Comparison of ENCODE assay signal across 9 cellular contexts in genomic region chr11:134252539-134253188, GRCh38. TPM values are rescaled to one million over a fixed set of nuclear protein-coding genes. Genes with fewer than 3 reads are reported as not detected.
DNase-seq lines count a peak whose midpoint lies in the region; ATAC-seq and TF ChIP-seq lines count a peak whose summit lies in the region.
"Had no signal": no experiment of that assay in that cellular context is flagged by ENCODE, and none has a peak within 500 bp of the region (broad histone marks: within the 10 kb centered on the region; RNA-seq: fewer than 3 reads in every experiment).

No MANE protein-coding gene starts in this region.

- H3K27me3 ChIP-seq in BJ (ENCODE audit: control insufficient read depth, insufficient read depth, low read length), result no peaks in the 10 kb centered on the region
- no peaks in the 10 kb centered on the region for H3K27me3 ChIP-seq in duodenal mucosa (ENCODE audit: control insufficient read depth in 1 of 2, insufficient read depth in 2 of 2, low read length in 2 of 2)
- H3K27me3 ChIP-seq in mucosa of rectum (ENCODE audit: control insufficient read depth in 2 of 2, insufficient read depth in 2 of 2, low read length in 2 of 2), result no peaks in the 10 kb centered on the region
- H3K27me3 ChIP-seq in vagina, result no peaks in the 10 kb centered on the region

- TF ChIP-seq CTCF in BJ (IDR thresholded peaks at IDR 0.05; ENCODE audit: insufficient read depth, low read depth, low read length), result no peak
- TF ChIP-seq CTCF in vagina (IDR thresholded peaks at IDR 0.05), result no peak

- peak; percentile 26 for ATAC-seq in GM19351 (IDR thresholded peaks at IDR 0.05; ENCODE audit: unreplicated experiment)
- ATAC-seq in HG03354 (IDR thresholded peaks at IDR 0.05; ENCODE audit: poor library complexity, severe bottlenecking, unreplicated experiment), result peak; percentile 32
- ATAC-seq in GM18867 (IDR thresholded peaks at IDR 0.05; ENCODE audit: unreplicated experiment), result no peak

- TF ChIP-seq POLR2A in vagina (IDR thresholded peaks at IDR 0.05), result no peak

- H3K36me3 ChIP-seq in BJ (ENCODE audit: control insufficient read depth, insufficient read depth, low read length), result peaks cover 7% of the 10 kb centered on the region
- H3K36me3 ChIP-seq in SK-N-MC (ENCODE audit: insufficient read depth, low read length), result peaks cover 26% of the 10 kb centered on the region; the same call in 1 of the 2 replicates
- H3K36me3 ChIP-seq in duodenal mucosa (ENCODE audit: control insufficient read depth in 1 of 2, insufficient read depth in 2 of 2, low read length in 2 of 2), result peaks cover 12 to 36% of the 10 kb centered on the region in 2 donors
- H3K36me3 ChIP-seq in mucosa of rectum (ENCODE audit: control insufficient read depth in 2 of 2, insufficient read depth in 2 of 2, low read length in 2 of 2), result peaks cover 24 to 30% of the 10 kb centered on the region in 2 donors
- H3K36me3 ChIP-seq in vagina, result peaks cover 0 to 15% of the 10 kb centered on the region in 2 donors

- POLR2A ChIA-PET in BJ (lab: Charles Lee), result no interaction called here

- H3K4me1 ChIP-seq in duodenal mucosa (ENCODE audit: control insufficient read depth in 1 of 2, insufficient read depth in 2 of 2, low read length in 2 of 2) (peaks cover 11 to 22% of the 10 kb centered on the region in 2 donors), mucosa of rectum (ENCODE audit: control insufficient read depth in 2 of 2, insufficient read depth in 2 of 2, low read length in 2 of 2) (peaks cover 8 to 13% of the 10 kb centered on the region in 2 donors), vagina (peaks cover 24% of the 10 kb centered on the region)

- peak overlapping the region; percentile 96 for H3K4me3 ChIP-seq in BJ (ENCODE audit: low read depth, low read length)
- peak overlapping the region; percentile 93 for H3K4me3 ChIP-seq in SK-N-MC
- peak overlapping the region; percentile 93 to 100 for H3K4me3 ChIP-seq in duodenal mucosa (ENCODE audit: low read depth in 1 of 2, low read length in 2 of 2)
- peak overlapping the region; percentile 83 to 100 for H3K4me3 ChIP-seq in mucosa of rectum (ENCODE audit: low read length in 2 of 2)
- H3K4me3 ChIP-seq in vagina, result peak overlapping the region; percentile 92 to 98

- H3K27ac ChIP-seq in SK-N-MC (no peak overlapping the region), duodenal mucosa (ENCODE audit: low read depth, low read length) (no peak overlapping the region), mucosa of rectum (ENCODE audit: low read depth in 2 of 2, low read length in 2 of 2) (peak overlapping the region; percentile 4 to 73), vagina (peak overlapping the region; percentile 37)

- intact Hi-C loops in vagina (cut with DNase I), result no loop called here

- H3K9ac ChIP-seq in SK-N-MC (ENCODE audit: insufficient read length), result peak overlapping the region; percentile 63
- H3K9ac ChIP-seq in duodenal mucosa (ENCODE audit: low read depth in 1 of 2, low read length in 2 of 2), result peak overlapping the region; percentile 85 to 89
- peak overlapping the region; percentile 82 to 89 for H3K9ac ChIP-seq in mucosa of rectum (ENCODE audit: low read depth in 1 of 2, low read length in 2 of 2)

- CTCF ChIA-PET in BJ (lab: Yijun Ruan, JAX), result interaction anchor here (1.4 to 1.7 kb wide), 3 partner anchors 8 to 23 kb away, joined by 4 read pairs; no protein-coding TSS in a partner anchor

- no peak for DNase-seq in BJ (ENCODE audit: low read depth)
- no peak for DNase-seq in SK-N-MC (ENCODE audit: low read depth, low spot score)
- DNase-seq in vagina (ENCODE audit: extremely low spot score in 2 of 2), result no peak

- H3K9me3 ChIP-seq in SK-N-MC (ENCODE audit: low read depth, low read length), result no peaks in the 10 kb centered on the region
- no peaks in the 10 kb centered on the region for H3K9me3 ChIP-seq in duodenal mucosa (ENCODE audit: control insufficient read depth in 1 of 2, low read length in 2 of 2)
- H3K9me3 ChIP-seq in mucosa of rectum (ENCODE audit: control insufficient read depth in 2 of 2, low read length in 2 of 2), result no peaks in the 10 kb centered on the region
- no peaks in the 10 kb centered on the region for H3K9me3 ChIP-seq in vagina

RNA-seq across cellular contexts. Expression of gene THYN1, which starts 0.5 kb away (rescaled TPM):
- polyA plus RNA-seq in BJ (2011; rRNA removed), result 38.2 and 57.4 TPM in 2 replicates
- 17.1 and 27.8 TPM in 2 replicates for polyA minus RNA-seq in BJ (2011; rRNA and poly(A)+ RNA removed)
- total RNA-seq in vagina, result 39.8 TPM

RNA-seq across cellular contexts. Expression of gene ACAD8, which starts 0.7 kb away (rescaled TPM):
- polyA plus RNA-seq in BJ (2011; rRNA removed), result 17.4 and 19.4 TPM in 2 replicates
- polyA minus RNA-seq in BJ (2011; rRNA and poly(A)+ RNA removed), result 7.4 and 10.5 TPM in 2 replicates
- total RNA-seq in vagina, result 31.9 TPM

RNA-seq across cellular contexts. Expression of gene GLB1L3, which starts 23.5 kb away (rescaled TPM):
- polyA plus RNA-seq in BJ (2011; rRNA removed), result not detected in 2 replicates
- polyA minus RNA-seq in BJ (2011; rRNA and poly(A)+ RNA removed), result not detected in 2 replicates
- total RNA-seq in vagina, result 2.2 TPM
- total RNA-seq: RPMI7951 had no signal

RNA-seq across cellular contexts. Expression of gene VPS26B, which starts 28.2 kb away (rescaled TPM):
- polyA plus RNA-seq in BJ (2011; rRNA removed), result 44.6 and 48.8 TPM in 2 replicates
- 34.5 and 45.9 TPM in 2 replicates for polyA minus RNA-seq in BJ (2011; rRNA and poly(A)+ RNA removed)
- 36.1 TPM for total RNA-seq in vagina

RNA-seq across cellular contexts. Expression of gene NCAPD3, which starts 28.9 kb away (rescaled TPM):
- 17.6 and 18.1 TPM in 2 replicates for polyA plus RNA-seq in BJ (2011; rRNA removed)
- polyA minus RNA-seq in BJ (2011; rRNA and poly(A)+ RNA removed), result 15.0 and 23.3 TPM in 2 replicates
- total RNA-seq in vagina, result 18.4 TPM

Comparison
In these comparisons a context has a peak if more than half of its experiments do, and no peak if none do; other contexts are left out.
1. H3K27ac ChIP-seq: peak in mucosa of rectum (2 of 2) and vagina (single experiment); none in SK-N-MC (single experiment) and duodenal mucosa (single experiment).
2. Peak in every context shown above with its lines, with median percentiles within 50 percentile points of each other: H3K4me3 ChIP-seq and H3K9ac ChIP-seq.